In the genomic region with DNA sequence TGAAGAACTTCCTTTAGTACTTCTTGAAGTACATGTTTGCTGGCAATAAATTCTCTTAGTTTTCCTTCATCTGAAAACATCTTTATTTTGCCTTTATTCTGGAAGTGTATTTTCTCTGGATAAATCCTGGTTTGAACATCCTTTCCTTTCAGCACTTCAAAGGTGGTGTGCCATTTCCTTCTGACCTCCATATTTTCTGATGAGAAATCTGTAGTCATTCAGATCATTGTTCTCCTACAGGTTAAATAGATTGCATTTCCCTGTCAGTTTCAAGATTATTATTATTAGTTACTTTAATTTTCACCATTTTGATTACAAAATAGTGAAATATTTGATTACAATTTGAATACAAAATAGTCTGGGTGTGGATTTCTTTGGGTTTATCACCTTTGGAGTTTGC, we compare ENCODE assay signal across 35 cellular contexts.
"Had no signal": no experiment of that assay in that cellular context is flagged by ENCODE, and none has a peak within 500 bp of the region (broad histone marks: within the 10 kb centered on the region; RNA-seq: fewer than 3 reads in every experiment).

No MANE protein-coding gene starts in this region.

- H3K36me3 ChIP-seq: adrenal gland, breast epithelium, Peyer's patch, SJSA1 had no signal

- H3K36me3 Mint-ChIP-seq: activated naive CD4-positive, alpha-beta T cell treated with anti-CD3 and anti-CD28 coated beads, Interleukin-2, amount 50 U/mL, for 72 hours had no signal

- H3K9me3 Mint-ChIP-seq: activated CD4-positive, alpha-beta T cell treated with anti-CD3 and anti-CD28 coated beads, Interleukin-2, amount 10 ng/mL, durations not matched to agents 7 days and 5 days; activated naive CD4-positive, alpha-beta T cell treated with anti-CD3 and anti-CD28 coated beads, Interleukin-2, amount 50 U/mL, for 72 hours; activated T-cell treated with anti-CD3 and anti-CD28 coated beads, Interleukin-2, amount 50 U/mL, for 24 hours; activated T-helper 2 cell treated with anti-CD3 and anti-CD28 coated beads, Interferon-gamma antibody, Interleukin-2, Interleukin-4, amounts not matched to agents 10 μg/mL and 5 μg/mL and 100 μg/mL, durations not matched to agents 14 hours and 24 hours and 36 hours; T-helper 1 cell treated with Interleukin-12 subunit alpha and Interleukin-12 subunit beta and Interleukin-4 antibody, amounts not matched to agents 30 μg/mL and 1 μg/mL, for 36 hours; T-helper 2 cell treated with Interferon-gamma antibody and Interleukin-4, amounts not matched to agents 5 μg/mL and 100 μg/mL, for 36 hours had no signal

- H3K9me2 ChIP-seq: SK-N-SH had no signal

- H3K4me3 ChIP-seq: adrenal gland, body of pancreas, breast epithelium, coronary artery, Peyer's patch, SJSA1 had no signal

- DNase-seq: activated CD4-positive, alpha-beta T cell treated with anti-CD3 and anti-CD28 coated beads for 36 hours; activated CD4-positive, alpha-beta T cell treated with anti-CD3 and anti-CD28 coated beads, Interleukin-2, amount 10 ng/mL, durations not matched to agents 7 days and 5 days; activated CD4-positive, alpha-beta T cell treated with anti-CD3 and anti-CD28 coated beads, Interleukin-2, amount 50 U/mL, for 48 hours; activated CD8-positive, alpha-beta T cell treated with anti-CD3 and anti-CD28 coated beads, Interleukin-2, amount 10 ng/mL, durations not matched to agents 7 days and 5 days; activated gamma-delta T cell; activated naive CD4-positive, alpha-beta T cell treated with Interleukin-2 at 50 U/mL for 16 hours; activated T-cell treated with anti-CD3 and anti-CD28 coated beads, Interleukin-2, amount 50 U/mL, for 24 hours; adrenal gland; body of pancreas; MM.1S; MV-4-11; NCI-H1436 treated with DMSO at 0.1 percent for 48 hours; NCI-H1694 treated with DMSO at 0.1 percent for 48 hours; NCI-H2029; NCI-H2107; NCI-H226; NCI-H446 treated with DMSO at 0.1 percent for 48 hours; NCI-H524; NCI-H69; NCI-H82; NK-92 treated with Interleukin-12 subunit alpha and Interleukin-12 subunit beta, amount 100 ng/mL, for 24 hours; PC-3; Peyer's patch; RPMI8226; SHP77 treated with DMSO at 0.1 percent for 48 hours; SK-N-SH had no signal

- H3K27me3 ChIP-seq: adrenal gland, body of pancreas, breast epithelium, Peyer's patch, SJSA1 had no signal

- H3K27ac ChIP-seq: adrenal gland, body of pancreas, breast epithelium, coronary artery, KMS-11, Peyer's patch, SJSA1 had no signal

- H3K27ac Mint-ChIP-seq: activated CD4-positive, alpha-beta T cell treated with anti-CD3 and anti-CD28 coated beads for 36 hours; activated CD4-positive, alpha-beta T cell treated with anti-CD3 and anti-CD28 coated beads, Interleukin-2, amount 10 ng/mL, durations not matched to agents 7 days and 5 days; activated CD8-positive, alpha-beta T cell treated with anti-CD3 and anti-CD28 coated beads, Interleukin-2, amount 10 ng/mL, durations not matched to agents 7 days and 5 days; activated naive CD4-positive, alpha-beta T cell treated with anti-CD3 and anti-CD28 coated beads, Interleukin-2, amount 50 U/mL, for 72 hours; activated T-cell treated with anti-CD3 and anti-CD28 coated beads, Interleukin-2, amount 50 U/mL, for 24 hours; activated T-helper 2 cell treated with anti-CD3 and anti-CD28 coated beads, Interferon-gamma antibody, Interleukin-2, Interleukin-4, amounts not matched to agents 10 μg/mL and 5 μg/mL and 100 μg/mL, durations not matched to agents 14 hours and 24 hours and 36 hours; T-helper 1 cell treated with Interleukin-12 subunit alpha and Interleukin-12 subunit beta and Interleukin-4 antibody, amounts not matched to agents 30 μg/mL and 1 μg/mL, for 36 hours; T-helper 2 cell treated with Interferon-gamma antibody and Interleukin-4, amounts not matched to agents 5 μg/mL and 100 μg/mL, for 36 hours had no signal

- H3K4me1 ChIP-seq: adrenal gland, body of pancreas, breast epithelium, Peyer's patch, SJSA1 had no signal

- H3K4me2 ChIP-seq: KMS-11, SK-N-SH had no signal

- H3K4me3 Mint-ChIP-seq: activated CD4-positive, alpha-beta T cell treated with anti-CD3 and anti-CD28 coated beads for 36 hours; activated CD4-positive, alpha-beta T cell treated with anti-CD3 and anti-CD28 coated beads, Interleukin-2, amount 10 ng/mL, durations not matched to agents 7 days and 5 days; activated CD8-positive, alpha-beta T cell treated with anti-CD3 and anti-CD28 coated beads, Interleukin-2, amount 10 ng/mL, durations not matched to agents 7 days and 5 days; activated T-cell treated with anti-CD3 and anti-CD28 coated beads, Interleukin-2, amount 50 U/mL, for 24 hours; T-helper 1 cell treated with Interleukin-12 subunit alpha and Interleukin-12 subunit beta and Interleukin-4 antibody, amounts not matched to agents 30 μg/mL and 1 μg/mL, for 36 hours; T-helper 2 cell treated with Interferon-gamma antibody and Interleukin-4, amounts not matched to agents 5 μg/mL and 100 μg/mL, for 36 hours had no signal

- ATAC-seq: activated CD4-positive, alpha-beta T cell treated with anti-CD3 and anti-CD28 coated beads for 36 hours; activated CD4-positive, CD25-positive, alpha-beta regulatory T cell treated with anti-CD3 and anti-CD28 coated beads, Interleukin-2, amount 50 U/mL, for 24 hours; activated CD8-positive, alpha-beta T cell treated with anti-CD3 and anti-CD28 coated beads, Interleukin-2, amount 10 ng/mL, durations not matched to agents 7 days and 5 days; activated naive CD4-positive, alpha-beta T cell treated with anti-CD3 and anti-CD28 coated beads, Interleukin-2, amount 50 U/mL, for 72 hours; body of pancreas; PC-3 had no signal

- H3K9me3 ChIP-seq: adrenal gland, body of pancreas, breast epithelium, Peyer's patch, SK-N-SH had no signal
